In genomic region chr2:101752708-101753107, GRCh38 we compare ENCODE assay signal across 9 cellular contexts. TPM values are rescaled to one million over a fixed set of nuclear protein-coding genes. Genes with fewer than 3 reads are reported as not detected.
DNase-seq lines count a peak whose midpoint lies in the region; ATAC-seq and TF ChIP-seq lines count a peak whose summit lies in the region.
"Had no signal": no experiment of that assay in that cellular context is flagged by ENCODE, and none has a peak within 500 bp of the region (broad histone marks: within the 10 kb centered on the region; RNA-seq: fewer than 3 reads in every experiment).

No MANE protein-coding gene starts in this region.

- peaks cover 6% of the 10 kb centered on the region; the same call in 1 of the 2 replicates for H3K36me3 ChIP-seq in RWPE2 (ENCODE audit: low read depth)
- H3K36me3 ChIP-seq in mesodermal cell (ENCODE audit: control insufficient read depth, insufficient read depth, low read length): peaks cover 27% of the 10 kb centered on the region

- H3K9me3 ChIP-seq in RWPE2 (ENCODE audit: severe bottlenecking): no peaks in the 10 kb centered on the region
- H3K9me3 ChIP-seq in mesodermal cell (ENCODE audit: control insufficient read depth, low read length): no peaks in the 10 kb centered on the region

- POLR2A ChIA-PET in HEK293T (lab: Yijun Ruan, JAX): no interaction called here

- WGBS in mesodermal cell (ENCODE audit: insufficient coverage in 2 of 2), 2 experiments: 87 to 96% methylated on average over 5 of the region's 5 CpGs

- intact Hi-C loops in dorsolateral prefrontal cortex (cut with DNase I): loop anchor here in 1 of 2 donors (5.0 kb wide), 2 partner anchors 55 to 220 kb away; partner anchors contain the start of gene MAP4K4

- TF ChIP-seq CTCF in RWPE2 (IDR thresholded peaks at IDR 0.05; ENCODE audit: poor library complexity, severe bottlenecking): no peak
- TF ChIP-seq CTCF in dorsolateral prefrontal cortex (IDR thresholded peaks at IDR 0.05 in 54 of 56, conservative IDR thresholded peaks at IDR 0.05 in 2 of 56; ENCODE audit: low read depth in 1 of 56, partially characterized antibody in 56 of 56): peak in 5 of 56 donors; percentile 7 to 18 (median 11)

- H3K4me1 ChIP-seq in RWPE2 (ENCODE audit: insufficient read depth, poor library complexity, severe bottlenecking) (peaks cover 42% of the 10 kb centered on the region), mesodermal cell (ENCODE audit: control insufficient read depth, insufficient read depth, low read length, poor library complexity, severe bottlenecking) (peaks cover 39% of the 10 kb centered on the region)

- peak overlapping the region; percentile 38 for H3K27ac ChIP-seq in RWPE2 (ENCODE audit: poor library complexity, severe bottlenecking)
- H3K27ac ChIP-seq in dorsolateral prefrontal cortex: peak overlapping the region; percentile 77 to 98 (median 93)
- H3K27ac ChIP-seq in mesodermal cell (ENCODE audit: low read depth, low read length, severe bottlenecking): peak overlapping the region; percentile 69
- H3K27ac ChIP-seq in temporal lobe (ENCODE audit: low read depth, low read length): peak overlapping the region; percentile 96

- ATAC-seq in RWPE2 (ENCODE audit: low read depth) (0 out of 3 replicates have a peak, but pooled peaks have one; percentile 23), HG02678 (IDR thresholded peaks at IDR 0.05; ENCODE audit: unreplicated experiment) (no peak)

- no peak for DNase-seq in RWPE2 (ENCODE audit: low spot score)
- DNase-seq in dorsolateral prefrontal cortex: peak in 8 of 10 donors; percentile 53 to 85 (median 69)
- no peak for DNase-seq in T1000 (lab: John Stamatoyannopoulos, UW)
- no peak for DNase-seq in HEK293T (ENCODE audit: extremely low spot score)
- no peak for DNase-seq in DMS 273 (lab: John Stamatoyannopoulos, UW; ENCODE audit: unreplicated experiment)
- DNase-seq: NCI-H2171 had no signal

- H3K27me3 ChIP-seq in RWPE2 (ENCODE audit: insufficient read depth, poor library complexity, severe bottlenecking): no peaks in the 10 kb centered on the region
- no peaks in the 10 kb centered on the region for H3K27me3 ChIP-seq in dorsolateral prefrontal cortex

- CTCF ChIA-PET in HEK293T (lab: Yijun Ruan, JAX): interaction anchor here (1.4 kb wide), 1 partner anchor 53 kb away, joined by 4 read pairs; no protein-coding TSS in a partner anchor

- H3K4me3 ChIP-seq in RWPE2 (ENCODE audit: severe bottlenecking): no peak overlapping the region
- H3K4me3 ChIP-seq in dorsolateral prefrontal cortex: peak overlapping the region in 40 of 59 donors; percentile 0 to 42 (median 18)
- no peak overlapping the region for H3K4me3 ChIP-seq in mesodermal cell (ENCODE audit: extremely low read depth, insufficient read depth, low read length, poor library complexity, severe bottlenecking)

TF ChIP-seq in HEK293T, 16 proteins besides CTCF, POLR2A, EP300 and RAD21:
- TF ChIP-seq SUZ12 (IDR thresholded peaks at IDR 0.05) (no peak), FOXM1 (IDR thresholded peaks at IDR 0.05; ENCODE audit: borderline replicate concordance) (no peak), PKNOX1 (IDR thresholded peaks at IDR 0.05) (no peak), SP1 (IDR thresholded peaks at IDR 0.05) (no peak), FOXK2 (IDR thresholded peaks at IDR 0.05) (no peak), ARNT (IDR thresholded peaks at IDR 0.05) (no peak), TARDBP (IDR thresholded peaks at IDR 0.05) (no peak), L3MBTL2 (conservative IDR thresholded peaks at IDR 0.05) (no peak), LEF1 (IDR thresholded peaks at IDR 0.05; ENCODE audit: borderline replicate concordance) (no peak)

RNA-seq across cellular contexts. Expression of gene MAP4K4, which starts 55.2 kb away (rescaled TPM):
- total RNA-seq in dorsolateral prefrontal cortex (100 to 1,000 TPM; 137 to 701 (median 262) TPM), temporal lobe (169 TPM)
- 163 TPM for polyA plus RNA-seq in mesodermal cell (2013, experiment 1 of 2)
- 152 TPM for polyA plus RNA-seq in mesodermal cell (2013, experiment 2 of 2)

Comparison
In these comparisons a context has a peak if more than half of its experiments do, and no peak if none do; other contexts are left out.
1. DNase-seq: peak in dorsolateral prefrontal cortex (8 of 10); none in RWPE2 (single experiment), T1000 (single experiment), HEK293T (single experiment) and DMS 273 (single experiment).
2. H3K27ac ChIP-seq: peak in every context shown above with its lines; median percentile 96 in temporal lobe; 93 in dorsolateral prefrontal cortex; 69 in mesodermal cell; 38 in RWPE2.
3. H3K4me3 ChIP-seq: peak in dorsolateral prefrontal cortex (40 of 59); none in RWPE2 (single experiment) and mesodermal cell (single experiment).